In the genomic region with DNA sequence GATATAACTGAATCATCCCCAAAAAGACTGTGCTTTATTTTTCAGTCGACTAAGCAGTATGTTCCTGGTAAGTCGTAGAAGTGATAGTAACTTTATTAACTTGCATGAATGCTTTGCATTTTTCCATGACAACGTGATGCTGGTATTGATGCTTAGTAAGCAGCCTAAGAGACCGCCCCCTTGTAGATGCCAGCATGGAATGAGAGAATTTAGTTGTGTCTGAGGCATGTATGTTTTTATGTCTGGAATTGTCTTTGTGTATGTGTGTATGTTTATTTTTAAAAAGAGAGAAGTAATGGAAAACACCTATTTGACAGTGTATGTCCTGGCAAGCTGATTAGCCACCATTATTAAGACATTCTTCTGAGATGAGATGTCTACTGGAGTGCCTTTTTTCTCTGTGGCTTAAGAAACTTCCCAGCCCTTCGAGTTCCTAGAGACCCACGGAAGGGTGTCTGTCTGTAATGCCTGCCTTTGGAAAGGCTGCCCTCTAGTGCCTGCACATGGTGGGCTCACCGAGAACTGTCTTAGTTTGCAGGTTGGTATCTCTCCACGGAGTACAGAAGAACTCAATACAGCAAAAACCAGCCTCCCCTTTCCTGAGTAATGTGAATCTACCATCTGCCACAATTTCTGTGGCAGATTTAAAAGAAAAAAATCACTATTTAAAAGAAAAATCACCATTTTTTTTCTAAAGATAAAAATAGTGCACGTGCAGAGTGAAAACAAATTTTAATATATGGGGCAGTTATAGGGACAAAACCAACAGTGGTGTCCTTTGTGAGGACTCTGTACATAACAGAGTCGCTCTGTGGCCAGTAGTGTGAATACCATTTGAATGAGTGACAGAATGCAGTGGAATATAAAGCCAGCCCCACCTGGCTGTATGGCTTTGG, we compare ENCODE assay signal across 8 cellular contexts.
DNase-seq lines count a peak whose midpoint lies in the region; ATAC-seq lines count a peak whose summit lies in the region.

No MANE protein-coding gene starts in this region.

- no peaks in the 10 kb centered on the region for H3K27me3 ChIP-seq in mesendoderm (ENCODE audit: insufficient read depth, low read length, poor library complexity)

- H3K56ac ChIP-seq in mesendoderm (ENCODE audit: low read length), result no peak overlapping the region

- H3K9ac ChIP-seq in mesendoderm (ENCODE audit: low read length), result no peak overlapping the region

- no peak overlapping the region for H3K4ac ChIP-seq in mesendoderm (ENCODE audit: low read depth, low read length)

- peak; percentile 88 for ATAC-seq in GM19452 (IDR thresholded peaks at IDR 0.05; ENCODE audit: unreplicated experiment)
- peak; percentile 93 for ATAC-seq in HG03558 (IDR thresholded peaks at IDR 0.05; ENCODE audit: extremely low read depth, unreplicated experiment)

- no peaks in the 10 kb centered on the region for H3K4me1 ChIP-seq in mesendoderm (ENCODE audit: control insufficient read depth, low read depth, low read length)

- no peaks in the 10 kb centered on the region for H3K79me2 ChIP-seq in mesendoderm (ENCODE audit: control insufficient read depth, insufficient read depth, low read length)

- WGBS in mesendoderm (ENCODE audit: extremely low coverage, insufficient coverage, low lambda C conversion rate), result no CpG with 5 or more reads among the region's 10 CpGs

- no peak overlapping the region for H2BK5ac ChIP-seq in mesendoderm (ENCODE audit: low read length)

- H3K36me3 ChIP-seq in mesendoderm (ENCODE audit: control insufficient read depth, insufficient read depth, low read length), result no peaks in the 10 kb centered on the region

- peak; percentile 68 for DNase-seq in COLO829 (ENCODE audit: low spot score)
- peak; percentile 66 for DNase-seq in NCI-H748 (lab: John Stamatoyannopoulos, UW; ENCODE audit: unreplicated experiment)
- DNase-seq in activated CD4-positive, alpha-beta T cell treated with anti-CD3 and anti-CD28 coated beads, Interleukin-2, amount 50 U/mL, for 48 hours, result peak; percentile 63 to 74
- peak; percentile 16 for DNase-seq in effector CD8-positive, alpha-beta T cell (lab: John Stamatoyannopoulos, UW)
- peak; percentile 90 for DNase-seq in mesendoderm
- peak; percentile 26 to 29 for DNase-seq in stimulated activated CD8-positive, alpha-beta memory T cell treated with anti-CD3 and anti-CD28 coated beads, Interleukin-2, amount 100 ng/mL, for 48 hours (ENCODE audit: low read depth in 2 of 2)

- H3K4me2 ChIP-seq in mesendoderm (ENCODE audit: low read length), result no peak overlapping the region

- H4K8ac ChIP-seq in mesendoderm (ENCODE audit: low read depth, low read length), result no peak overlapping the region

- no peaks in the 10 kb centered on the region for H3K79me1 ChIP-seq in mesendoderm (ENCODE audit: low read length)

- H2AK5ac ChIP-seq in mesendoderm (ENCODE audit: low read length), result no peak overlapping the region

- H3K4me3 ChIP-seq in mesendoderm (ENCODE audit: low read length), result no peak overlapping the region

- H3K23ac ChIP-seq in mesendoderm (ENCODE audit: low read length), result no peak overlapping the region

- no peak overlapping the region for H4K5ac ChIP-seq in mesendoderm (ENCODE audit: low read length)

- no peak overlapping the region for H2BK15ac ChIP-seq in mesendoderm (replicated peaks; ENCODE audit: low read depth)

- H3K27ac ChIP-seq in mesendoderm (ENCODE audit: low read depth, low read length), result no peak overlapping the region

- no peak overlapping the region for H3K18ac ChIP-seq in mesendoderm (ENCODE audit: low read length)

- H2BK120ac ChIP-seq in mesendoderm (ENCODE audit: low read depth, low read length), result no peak overlapping the region

Comparison
In these comparisons a context has a peak if more than half of its experiments do, and no peak if none do; other contexts are left out.
1. DNase-seq: peak in every context shown above with its lines; median percentile 90 in mesendoderm; 68 in activated CD4-positive, alpha-beta T cell treated with anti-CD3 and anti-CD28 coated beads, Interleukin-2, amount 50 U/mL, for 48 hours; 68 in COLO829; 66 in NCI-H748; 28 in stimulated activated CD8-positive, alpha-beta memory T cell treated with anti-CD3 and anti-CD28 coated beads, Interleukin-2, amount 100 ng/mL, for 48 hours; 16 in effector CD8-positive, alpha-beta T cell.